ENCODE assay signal across 2 cellular contexts in genomic region chr16:69340095-69340644, GRCh38.
TF ChIP-seq lines count a peak whose summit lies in the region.

No MANE protein-coding gene starts in this region.

TF ChIP-seq in HEK293, 187 proteins besides CTCF, POLR2A, EP300 and RAD21:
- TF ChIP-seq ZNF335 (tag by site-specific recombination; conservative IDR thresholded peaks at IDR 0.05), result peak; percentile 91
- TF ChIP-seq ZNF449 (tag by site-specific recombination; IDR thresholded peaks at IDR 0.05), result no peak
TF ChIP-seq in HEK293: peak in this region for 1.

TF ChIP-seq in HepG2, 621 proteins besides CTCF, POLR2A, EP300 and RAD21 (continues in another document):
- TF ChIP-seq POGK (CRISPR knock-in tag; conservative IDR thresholded peaks at IDR 0.05), result 0 out of 2 replicates have a peak, but pooled peaks have one; percentile 19
- no peak for TF ChIP-seq ZNF556 (CRISPR knock-in tag; IDR thresholded peaks at IDR 0.05; ENCODE audit: borderline replicate concordance)
- TF ChIP-seq HIC2 (CRISPR knock-in tag; IDR thresholded peaks at IDR 0.05; ENCODE audit: low read depth), result 0 out of 2 replicates have a peak, but pooled peaks have one; percentile 43
- 0 out of 2 replicates have a peak, but pooled peaks have one; percentile 4 for TF ChIP-seq ZNF773 (CRISPR knock-in tag; IDR thresholded peaks at IDR 0.05; ENCODE audit: borderline replicate concordance)
- TF ChIP-seq ZNF746 (CRISPR knock-in tag; IDR thresholded peaks at IDR 0.05), result no peak
- TF ChIP-seq ZNF33A (CRISPR knock-in tag; IDR thresholded peaks at IDR 0.05; ENCODE audit: borderline replicate concordance), result no peak
- TF ChIP-seq TEAD3 (CRISPR knock-in tag; optimal IDR thresholded peaks at IDR 0.05; ENCODE audit: borderline replicate concordance), result no peak
- TF ChIP-seq SNAI1 (CRISPR knock-in tag; IDR thresholded peaks at IDR 0.05; ENCODE audit: borderline replicate concordance), result no peak
- TF ChIP-seq ZNF75D (CRISPR knock-in tag; IDR thresholded peaks at IDR 0.05; ENCODE audit: borderline replicate concordance), result no peak
- TF ChIP-seq MEIS2 (CRISPR knock-in tag; IDR thresholded peaks at IDR 0.05), result no peak
- TF ChIP-seq ZNF839 (CRISPR knock-in tag; IDR thresholded peaks at IDR 0.05; ENCODE audit: borderline replicate concordance), result no peak
- TF ChIP-seq STAG1 (CRISPR knock-in tag; IDR thresholded peaks at IDR 0.05), result no peak
- TF ChIP-seq CEBPG (CRISPR knock-in tag; IDR thresholded peaks at IDR 0.05), result no peak
- no peak for TF ChIP-seq ZNF776 (CRISPR knock-in tag; IDR thresholded peaks at IDR 0.05)
- TF ChIP-seq MTF2 (CRISPR knock-in tag; IDR thresholded peaks at IDR 0.05; ENCODE audit: borderline replicate concordance), result peak; percentile 51
- no peak for TF ChIP-seq ZEB1 (IDR thresholded peaks at IDR 0.05; ENCODE audit: insufficient replicate concordance, low read depth)
- TF ChIP-seq SIN3A (IDR thresholded peaks at IDR 0.05; ENCODE audit: borderline replicate concordance, low read depth, low read length), result 0 out of 2 replicates have a peak, but pooled peaks have one; percentile 15
- 0 out of 2 replicates have a peak, but pooled peaks have one; percentile 51 for TF ChIP-seq ZNF879 (CRISPR knock-in tag; IDR thresholded peaks at IDR 0.05)
- no peak for TF ChIP-seq HMG20B (CRISPR knock-in tag; conservative IDR thresholded peaks at IDR 0.05)
- TF ChIP-seq SALL1 (CRISPR knock-in tag; IDR thresholded peaks at IDR 0.05), result no peak
- TF ChIP-seq AGO2 (optimal IDR thresholded peaks at IDR 0.05; ENCODE audit: low read depth, low read length), result no peak
- TF ChIP-seq IKZF5 (CRISPR knock-in tag; IDR thresholded peaks at IDR 0.05), result no peak
- TF ChIP-seq ZNF878 (CRISPR knock-in tag; IDR thresholded peaks at IDR 0.05), result 0 out of 2 replicates have a peak, but pooled peaks have one; percentile 10
- no peak for TF ChIP-seq ZNF609 (CRISPR knock-in tag; IDR thresholded peaks at IDR 0.05; ENCODE audit: borderline replicate concordance)
- no peak for TF ChIP-seq ZNF430 (CRISPR knock-in tag; IDR thresholded peaks at IDR 0.05)
- TF ChIP-seq TARDBP (CRISPR knock-in tag; IDR thresholded peaks at IDR 0.05), result no peak
- TF ChIP-seq ZNF704 (CRISPR knock-in tag; IDR thresholded peaks at IDR 0.05; ENCODE audit: borderline replicate concordance), result no peak
- no peak for TF ChIP-seq SNRNP70 (IDR thresholded peaks at IDR 0.05; ENCODE audit: low read depth, low read length)
- TF ChIP-seq HES4 (CRISPR knock-in tag; IDR thresholded peaks at IDR 0.05; ENCODE audit: borderline replicate concordance), result 0 out of 2 replicates have a peak, but pooled peaks have one; percentile 19
- no peak for TF ChIP-seq ZNF510 (CRISPR knock-in tag; IDR thresholded peaks at IDR 0.05; ENCODE audit: low read depth)
- no peak for TF ChIP-seq NFYB (CRISPR knock-in tag; IDR thresholded peaks at IDR 0.05)
- no peak for TF ChIP-seq ZNF34 (CRISPR knock-in tag; IDR thresholded peaks at IDR 0.05; ENCODE audit: borderline replicate concordance)
- no peak for TF ChIP-seq ATRX (CRISPR knock-in tag; IDR thresholded peaks at IDR 0.05; ENCODE audit: borderline replicate concordance)
- TF ChIP-seq SIX1 (CRISPR knock-in tag; IDR thresholded peaks at IDR 0.05; ENCODE audit: borderline replicate concordance), result no peak
- no peak for TF ChIP-seq PLSCR1 (CRISPR knock-in tag; IDR thresholded peaks at IDR 0.05; ENCODE audit: borderline replicate concordance)
- no peak for TF ChIP-seq ZNF674 (CRISPR knock-in tag; IDR thresholded peaks at IDR 0.05; ENCODE audit: low read depth)
- 0 out of 2 replicates have a peak, but pooled peaks have one; percentile 8 for TF ChIP-seq ZNF230 (CRISPR knock-in tag; IDR thresholded peaks at IDR 0.05)
- no peak for TF ChIP-seq FOXA3 (CRISPR knock-in tag; IDR thresholded peaks at IDR 0.05)
- no peak for TF ChIP-seq ZNF709 (CRISPR knock-in tag; IDR thresholded peaks at IDR 0.05)
- TF ChIP-seq MXD1 (CRISPR knock-in tag; IDR thresholded peaks at IDR 0.05), result no peak
- no peak for TF ChIP-seq HNRNPH1 (optimal IDR thresholded peaks at IDR 0.05; ENCODE audit: low read depth, low read length)
- TF ChIP-seq ETV6 (CRISPR knock-in tag; conservative IDR thresholded peaks at IDR 0.05), result no peak
- TF ChIP-seq ZNF770 (CRISPR knock-in tag; IDR thresholded peaks at IDR 0.05), result no peak
- 0 out of 2 replicates have a peak, but pooled peaks have one; percentile 4 for TF ChIP-seq BATF2 (CRISPR knock-in tag; IDR thresholded peaks at IDR 0.05)
- TF ChIP-seq GATAD2A (CRISPR knock-in tag; IDR thresholded peaks at IDR 0.05), result no peak
- TF ChIP-seq U2AF2 (IDR thresholded peaks at IDR 0.05; ENCODE audit: low read depth, low read length), result no peak
- no peak for TF ChIP-seq PHF5A (CRISPR knock-in tag; IDR thresholded peaks at IDR 0.05; ENCODE audit: low read depth, unreplicated experiment)
- no peak for TF ChIP-seq ZNF775 (CRISPR knock-in tag; IDR thresholded peaks at IDR 0.05; ENCODE audit: borderline replicate concordance)
- no peak for TF ChIP-seq ZNF225 (CRISPR knock-in tag; IDR thresholded peaks at IDR 0.05)
- 0 out of 2 replicates have a peak, but pooled peaks have one; percentile 38 for TF ChIP-seq ZBTB7A (CRISPR knock-in tag; IDR thresholded peaks at IDR 0.05)
- TF ChIP-seq ZNF816 (CRISPR knock-in tag; IDR thresholded peaks at IDR 0.05; ENCODE audit: borderline replicate concordance), result no peak
- TF ChIP-seq RAD51 (IDR thresholded peaks at IDR 0.05; ENCODE audit: borderline replicate concordance), result no peak
- 0 out of 2 replicates have a peak, but pooled peaks have one; percentile 47 for TF ChIP-seq BRCA1 (CRISPR knock-in tag; IDR thresholded peaks at IDR 0.05)
- no peak for TF ChIP-seq ZNF547 (CRISPR knock-in tag; IDR thresholded peaks at IDR 0.05)
- no peak for TF ChIP-seq JUND (CRISPR knock-in tag; IDR thresholded peaks at IDR 0.05)
- TF ChIP-seq FOXC1 (CRISPR knock-in tag; IDR thresholded peaks at IDR 0.05; ENCODE audit: borderline replicate concordance), result no peak
- no peak for TF ChIP-seq ZNF20 (CRISPR knock-in tag; IDR thresholded peaks at IDR 0.05)
